ENCODE assay signal across 8 cellular contexts in the genomic region with DNA sequence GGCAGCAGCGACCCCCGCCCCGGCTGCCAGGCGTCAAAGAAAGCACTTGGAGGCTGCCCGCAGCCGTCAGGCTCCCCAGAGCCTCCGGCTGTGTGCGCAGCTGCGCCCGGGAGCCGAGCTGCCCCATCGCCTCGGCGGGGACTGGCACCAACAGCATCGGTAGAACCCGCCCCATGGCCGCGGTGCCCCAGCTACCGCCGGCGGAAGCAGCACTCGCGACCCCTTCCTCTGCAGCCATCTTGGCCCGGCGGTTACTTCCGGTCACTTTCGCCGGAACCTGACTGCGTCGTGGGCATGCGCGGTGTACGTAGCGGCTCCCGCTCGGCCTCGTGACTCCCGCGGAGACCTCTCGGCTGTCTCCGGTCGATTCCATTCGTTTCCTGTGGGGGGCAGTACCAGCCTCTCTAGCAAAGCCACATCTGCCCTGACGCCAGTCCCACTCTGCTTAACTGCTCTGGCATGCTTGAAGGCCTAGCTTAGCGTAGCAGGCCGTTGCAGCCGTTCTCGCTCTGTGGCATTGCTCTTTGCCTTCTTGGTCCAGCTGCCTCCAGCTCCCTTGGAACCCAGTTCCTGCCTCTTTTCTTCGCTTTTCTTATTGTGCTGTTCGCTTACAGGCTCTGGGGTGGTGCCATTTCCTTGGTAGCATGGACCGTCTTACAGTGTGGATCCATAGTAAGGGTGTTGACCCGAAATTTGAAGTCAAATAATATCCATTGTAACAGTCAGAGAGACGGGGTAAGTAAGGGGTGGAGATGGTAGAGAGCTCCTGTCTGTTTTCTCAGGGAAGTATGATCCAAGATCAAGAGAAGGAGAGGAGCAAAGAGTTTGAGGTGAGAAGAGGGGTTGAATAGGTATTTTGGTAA. TPM values are rescaled to one million over a fixed set of nuclear protein-coding genes. Genes with fewer than 3 reads are reported as not detected.
DNase-seq lines count a peak whose midpoint lies in the region; ATAC-seq and TF ChIP-seq lines count a peak whose summit lies in the region.

A gene with protein sequence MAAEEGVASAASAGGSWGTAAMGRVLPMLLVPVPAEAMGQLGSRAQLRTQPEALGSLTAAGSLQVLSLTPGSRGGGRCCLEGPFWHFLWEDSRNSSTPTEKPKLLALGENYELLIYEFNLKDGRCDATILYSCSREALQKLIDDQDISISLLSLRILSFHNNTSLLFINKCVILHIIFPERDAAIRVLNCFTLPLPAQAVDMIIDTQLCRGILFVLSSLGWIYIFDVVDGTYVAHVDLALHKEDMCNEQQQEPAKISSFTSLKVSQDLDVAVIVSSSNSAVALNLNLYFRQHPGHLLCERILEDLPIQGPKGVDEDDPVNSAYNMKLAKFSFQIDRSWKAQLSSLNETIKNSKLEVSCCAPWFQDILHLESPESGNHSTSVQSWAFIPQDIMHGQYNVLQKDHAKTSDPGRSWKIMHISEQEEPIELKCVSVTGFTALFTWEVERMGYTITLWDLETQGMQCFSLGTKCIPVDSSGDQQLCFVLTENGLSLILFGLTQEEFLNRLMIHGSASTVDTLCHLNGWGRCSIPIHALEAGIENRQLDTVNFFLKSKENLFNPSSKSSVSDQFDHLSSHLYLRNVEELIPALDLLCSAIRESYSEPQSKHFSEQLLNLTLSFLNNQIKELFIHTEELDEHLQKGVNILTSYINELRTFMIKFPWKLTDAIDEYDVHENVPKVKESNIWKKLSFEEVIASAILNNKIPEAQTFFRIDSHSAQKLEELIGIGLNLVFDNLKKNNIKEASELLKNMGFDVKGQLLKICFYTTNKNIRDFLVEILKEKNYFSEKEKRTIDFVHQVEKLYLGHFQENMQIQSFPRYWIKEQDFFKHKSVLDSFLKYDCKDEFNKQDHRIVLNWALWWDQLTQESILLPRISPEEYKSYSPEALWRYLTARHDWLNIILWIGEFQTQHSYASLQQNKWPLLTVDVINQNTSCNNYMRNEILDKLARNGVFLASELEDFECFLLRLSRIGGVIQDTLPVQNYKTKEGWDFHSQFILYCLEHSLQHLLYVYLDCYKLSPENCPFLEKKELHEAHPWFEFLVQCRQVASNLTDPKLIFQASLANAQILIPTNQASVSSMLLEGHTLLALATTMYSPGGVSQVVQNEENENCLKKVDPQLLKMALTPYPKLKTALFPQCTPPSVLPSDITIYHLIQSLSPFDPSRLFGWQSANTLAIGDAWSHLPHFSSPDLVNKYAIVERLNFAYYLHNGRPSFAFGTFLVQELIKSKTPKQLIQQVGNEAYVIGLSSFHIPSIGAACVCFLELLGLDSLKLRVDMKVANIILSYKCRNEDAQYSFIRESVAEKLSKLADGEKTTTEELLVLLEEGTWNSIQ (N-terminal part only) (minus strand): TSS at position 253 of the 863 bp plus-strand sequence. CDS start 15 bp downstream, at position 238.

- H3K9me2 ChIP-seq in PC-3 (replicated peaks; ENCODE audit: low read length) = no peaks in the 10 kb centered on the region

- H3K4me1 ChIP-seq in PC-3 (ENCODE audit: insufficient read depth, low read length) = peaks cover 16% of the 10 kb centered on the region; the same call in 1 of the 2 replicates
- peaks cover 12 to 17% of the 10 kb centered on the region in 2 donors for H3K4me1 ChIP-seq in mucosa of rectum (ENCODE audit: control insufficient read depth in 2 of 2, insufficient read depth in 2 of 2, low read length in 2 of 2)

- H3K4me2 ChIP-seq in PC-3 (ENCODE audit: low read length) = peak within 1 kb of the TSS; percentile 94

- H3K79me2 ChIP-seq in PC-3 (ENCODE audit: low read length) = peaks cover 21% of the 10 kb centered on the region

- POLR2A ChIA-PET in PC-3 (lab: Charles Lee; ENCODE audit: unreplicated experiment) = interaction anchor here (0.5 to 1.5 kb wide), 7 partner anchors 37 to 71 kb away, joined by 3 to 10 read pairs (median 4); a partner anchor contains a TSS

- no peaks in the 10 kb centered on the region for H4K20me1 ChIP-seq in PC-3 (ENCODE audit: low read length)

- DNase-seq in DMS153 treated with DMSO at 0.1 percent for 48 hours (lab: John Stamatoyannopoulos, UW; ENCODE audit: unreplicated experiment) (peak; percentile 76), PC-3 (peak; percentile 99), epithelial cell of proximal tubule (ENCODE audit: low read depth) (peak; percentile 82)
- peak; percentile 94 for DNase-seq in activated T-cell treated with anti-CD3 and anti-CD28 coated beads, Interleukin-2, amount 50 U/mL, for 1 hour
- DNase-seq in stimulated activated CD8-positive, alpha-beta memory T cell treated with anti-CD3 and anti-CD28 coated beads, Interleukin-7, amount 100 ng/mL, for 1 hour (ENCODE audit: low read depth in 2 of 2) = peak; percentile 91 to 94

- intact Hi-C loops in PC-3 (cut with micrococcal nuclease) = loop anchor here (1.0 to 2.0 kb wide), 3 partner anchors 48 to 75 kb away; a partner anchor contains a TSS

- H3K9me3 ChIP-seq in PC-3 (ENCODE audit: low read length) = no peaks in the 10 kb centered on the region
- H3K9me3 ChIP-seq in mucosa of rectum (ENCODE audit: control insufficient read depth in 2 of 2, low read length in 2 of 2) = no peaks in the 10 kb centered on the region

- H3K9ac ChIP-seq in PC-3 (ENCODE audit: low read length) = peak within 1 kb of the TSS; percentile 93
- peak within 1 kb of the TSS; percentile 96 to 99 for H3K9ac ChIP-seq in mucosa of rectum (ENCODE audit: low read depth in 1 of 2, low read length in 2 of 2)

- ATAC-seq in GM21529 (IDR thresholded peaks at IDR 0.05; ENCODE audit: unreplicated experiment) = peak; percentile 73
- peak; percentile 89 for ATAC-seq in PC-3

- H3K4me3 ChIP-seq in PC-3 (ENCODE audit: low read length) (peak within 1 kb of the TSS; percentile 84), epithelial cell of proximal tubule (ENCODE audit: low read depth, low read length) (peak within 1 kb of the TSS; percentile 96), mucosa of rectum (ENCODE audit: low read length in 2 of 2) (peak within 1 kb of the TSS; percentile 91 to 99)

- peak within 1 kb of the TSS; percentile 69 for H3K27ac ChIP-seq in PC-3 (ENCODE audit: low read length)
- peak within 1 kb of the TSS; percentile 98 to 100 for H3K27ac ChIP-seq in mucosa of rectum (ENCODE audit: low read depth in 2 of 2, low read length in 2 of 2)

- TF ChIP-seq CTCF in PC-3 (conservative IDR thresholded peaks at IDR 0.05; ENCODE audit: low read depth, low read length) (peak; percentile 87), epithelial cell of proximal tubule (conservative IDR thresholded peaks at IDR 0.05; ENCODE audit: low read depth, low read length) (peak; percentile 84)

- H3K36me3 ChIP-seq in PC-3 (ENCODE audit: low read depth, low read length) (peaks cover 4% of the 10 kb centered on the region; the same call in 1 of the 2 replicates), mucosa of rectum (ENCODE audit: control insufficient read depth in 2 of 2, insufficient read depth in 2 of 2, low read length in 2 of 2) (peaks cover 7 to 11% of the 10 kb centered on the region in 2 donors)

- peak; percentile 8; the same call in 1 of the 2 replicates for TF ChIP-seq EP300 in Ishikawa (IDR thresholded peaks at IDR 0.05; ENCODE audit: borderline replicate concordance)

- H3K27me3 ChIP-seq in PC-3 (ENCODE audit: low read length) = no peaks in the 10 kb centered on the region
- H3K27me3 ChIP-seq in mucosa of rectum (ENCODE audit: control insufficient read depth in 2 of 2, insufficient read depth in 2 of 2, low read length in 2 of 2) = no peaks in the 10 kb centered on the region

- TF ChIP-seq RAD21 in Ishikawa (IDR thresholded peaks at IDR 0.05; ENCODE audit: low read depth) = peak; percentile 93

- H3F3A ChIP-seq in PC-3 (ENCODE audit: low read length, unreplicated experiment) = no peaks in the 10 kb centered on the region

- TSS peak; percentile 65 for BruUV-seq in PC-3 (replicated peaks; lab: Mats Ljungman, UMichigan)

- CTCF ChIA-PET in PC-3 (lab: Charles Lee) = interaction anchor here (0.6 to 2.3 kb wide), 8 partner anchors 20 to 81 kb away, joined by 3 to 46 read pairs (median 7); a partner anchor contains a TSS

- peak within 1 kb of the TSS; percentile 85 for H2AFZ ChIP-seq in PC-3 (ENCODE audit: low read length)

TF ChIP-seq in Ishikawa, 13 proteins besides CTCF, POLR2A, EP300 and RAD21:
- TF ChIP-seq TAF1 (IDR thresholded peaks at IDR 0.05; ENCODE audit: low read depth) = peak; percentile 90
- TF ChIP-seq ZBTB7A (IDR thresholded peaks at IDR 0.05; ENCODE audit: low read depth) = no peak
- TF ChIP-seq, protein P1, sequence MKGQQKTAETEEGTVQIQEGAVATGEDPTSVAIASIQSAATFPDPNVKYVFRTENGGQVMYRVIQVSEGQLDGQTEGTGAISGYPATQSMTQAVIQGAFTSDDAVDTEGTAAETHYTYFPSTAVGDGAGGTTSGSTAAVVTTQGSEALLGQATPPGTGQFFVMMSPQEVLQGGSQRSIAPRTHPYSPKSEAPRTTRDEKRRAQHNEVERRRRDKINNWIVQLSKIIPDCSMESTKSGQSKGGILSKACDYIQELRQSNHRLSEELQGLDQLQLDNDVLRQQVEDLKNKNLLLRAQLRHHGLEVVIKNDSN (IDR thresholded peaks at IDR 0.05) = peak; percentile 93
- TF ChIP-seq TCF12 (IDR thresholded peaks at IDR 0.05; ENCODE audit: low read depth) = no peak
- peak; percentile 97 for TF ChIP-seq YY1 (IDR thresholded peaks at IDR 0.05; ENCODE audit: low read depth)
- TF ChIP-seq, protein P2, sequence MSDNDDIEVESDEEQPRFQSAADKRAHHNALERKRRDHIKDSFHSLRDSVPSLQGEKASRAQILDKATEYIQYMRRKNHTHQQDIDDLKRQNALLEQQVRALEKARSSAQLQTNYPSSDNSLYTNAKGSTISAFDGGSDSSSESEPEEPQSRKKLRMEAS (IDR thresholded peaks at IDR 0.05) = peak; percentile 89
TF ChIP-seq in Ishikawa: peak in this region for 4.

RNA-seq across cellular contexts. Expression of the gene that starts here (rescaled TPM):
- total RNA-seq in PC-3 (2014; rRNA removed) (37.2 and 54.1 TPM in 2 replicates), epithelial cell of proximal tubule (34.1 and 37.5 TPM in 2 replicates)

Comparison
In these comparisons a context has a peak if more than half of its experiments do, and no peak if none do; other contexts are left out.
1. Peak in every context shown above with its lines: DNase-seq, ATAC-seq, H3K4me3 ChIP-seq and H3K27ac ChIP-seq.